Comparison of ENCODE assay signal across 11 cellular contexts in the genomic region with DNA sequence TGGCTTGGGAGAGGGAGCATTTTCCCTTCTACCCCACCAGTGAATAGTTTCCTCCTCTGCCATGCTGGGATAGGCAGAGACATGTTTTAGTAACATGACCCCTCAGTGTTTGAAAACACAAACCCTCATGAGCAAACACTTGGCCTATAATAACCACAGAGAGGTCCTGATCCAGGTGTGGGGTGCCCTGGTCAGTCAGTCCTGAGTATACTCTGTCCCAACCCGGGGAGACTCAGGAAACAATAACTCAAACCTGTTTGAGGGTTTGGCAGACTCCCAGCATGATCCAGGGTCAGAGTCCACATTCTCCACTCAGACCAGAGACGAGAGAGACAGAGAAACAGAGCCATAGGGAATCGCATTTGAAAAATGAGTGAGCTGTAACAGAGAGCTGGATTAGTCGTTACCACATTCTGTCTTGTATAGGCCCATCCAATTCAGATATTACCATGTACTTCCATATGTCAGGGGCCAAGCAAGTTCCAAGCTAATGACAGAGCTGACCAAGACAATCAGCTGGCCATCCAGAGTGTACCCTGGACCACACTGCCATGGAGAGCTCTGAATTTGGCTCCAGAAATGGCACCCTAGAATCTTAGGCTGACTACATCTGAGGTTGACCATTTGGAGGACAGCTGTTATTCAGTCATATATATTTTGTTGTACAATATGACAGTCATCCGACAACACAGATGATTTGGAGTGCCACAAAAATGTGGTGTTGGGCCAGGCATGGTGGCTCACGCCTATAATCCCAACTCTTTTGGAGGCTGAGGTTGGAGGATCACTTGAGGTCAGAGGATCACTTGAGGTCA. TPM values are rescaled to one million over a fixed set of nuclear protein-coding genes. Genes with fewer than 3 reads are reported as not detected.
A peak's percentile ranks its signal among the peaks of the same experiment; 100 is the strongest.
DNase-seq lines count a peak whose midpoint lies in the region; ATAC-seq and TF ChIP-seq lines count a peak whose summit lies in the region.
"Had no signal": no experiment of that assay in that cellular context is flagged by ENCODE, and none has a peak within 500 bp of the region (broad histone marks: within the 10 kb centered on the region; RNA-seq: fewer than 3 reads in every experiment).

No MANE protein-coding gene starts in this region.

- peak overlapping the region; percentile 23 for H3K27ac Mint-ChIP-seq in neural crest cell (ENCODE audit: unreplicated experiment)
- H3K27ac Mint-ChIP-seq in glutamatergic neuron (ENCODE audit: unreplicated experiment) = no peak overlapping the region
- no peak overlapping the region for H3K27ac Mint-ChIP-seq in CD8-positive, alpha-beta T cell
- H3K27ac Mint-ChIP-seq: activated T-cell treated with anti-CD3 and anti-CD28 coated beads, Interleukin-2, amount 50 U/mL, for 72 hours had no signal

- H3K36me3 Mint-ChIP-seq in neural crest cell (ENCODE audit: low read depth) (no peaks in the 10 kb centered on the region), glutamatergic neuron (ENCODE audit: unreplicated experiment) (peaks cover 4% of the 10 kb centered on the region)
- no peaks in the 10 kb centered on the region for H3K36me3 Mint-ChIP-seq in CD8-positive, alpha-beta T cell

- H3K9me2 ChIP-seq in PC-9 (ENCODE audit: insufficient read depth) = no peaks in the 10 kb centered on the region

- H3K4me1 ChIP-seq in PC-9 (replicated peaks; ENCODE audit: insufficient read depth) = peaks cover 15% of the 10 kb centered on the region
- peaks cover 8% of the 10 kb centered on the region for H3K4me1 ChIP-seq in CD8-positive, alpha-beta T cell (ENCODE audit: insufficient read depth, low read length)

- H2AFZ ChIP-seq in PC-9 = no peak overlapping the region

- CTCF ChIA-PET in PC-9 (lab: Charles Lee) = interaction anchor here (0.7 kb wide), 1 partner anchor 9 kb away, joined by 3 read pairs; no protein-coding TSS in a partner anchor
- CTCF ChIA-PET in CD8-positive, alpha-beta T cell (lab: Charles Lee) = interaction anchor here (0.6 to 5.1 kb wide), 7 partner anchors 10 to 58 kb away, joined by 3 to 29 read pairs (median 5); a partner anchor contains a TSS

- TF ChIP-seq CTCF in PC-9 (conservative IDR thresholded peaks at IDR 0.05) (no peak), fibroblast of mammary gland (conservative IDR thresholded peaks at IDR 0.05; ENCODE audit: control insufficient read depth, insufficient read depth, low read depth, low read length) (no peak), neural crest cell (conservative IDR thresholded peaks at IDR 0.05) (no peak), glutamatergic neuron (IDR thresholded peaks at IDR 0.05; ENCODE audit: partially characterized antibody, unreplicated experiment) (no peak)
- no peak for TF ChIP-seq CTCF in CD8-positive, alpha-beta T cell (IDR thresholded peaks at IDR 0.05)

- H3K27me3 Mint-ChIP-seq in neural crest cell (ENCODE audit: low read depth) (peaks cover 3% of the 10 kb centered on the region), glutamatergic neuron (ENCODE audit: unreplicated experiment) (peaks cover 6% of the 10 kb centered on the region)
- H3K27me3 Mint-ChIP-seq in CD8-positive, alpha-beta T cell (ENCODE audit: low read depth) = peaks cover 3% of the 10 kb centered on the region

- no peaks in the 10 kb centered on the region for H3K9me3 ChIP-seq in PC-9 (ENCODE audit: insufficient read depth, low read depth)
- H3K9me3 ChIP-seq in CD8-positive, alpha-beta T cell (ENCODE audit: low read length) = no peaks in the 10 kb centered on the region

- 0 out of 2 replicates have a peak, but pooled peaks cover 4% of the 10 kb centered on the region for H3K79me2 ChIP-seq in PC-9 (ENCODE audit: low read depth)

- H4K20me1 ChIP-seq in PC-9 (ENCODE audit: insufficient read depth) = no peaks in the 10 kb centered on the region

- H3K4me1 Mint-ChIP-seq in neural crest cell (peaks cover 11% of the 10 kb centered on the region), glutamatergic neuron (ENCODE audit: low read depth, unreplicated experiment) (no peaks in the 10 kb centered on the region)
- H3K4me1 Mint-ChIP-seq in CD8-positive, alpha-beta T cell (ENCODE audit: low read depth) = peaks cover 13% of the 10 kb centered on the region

- no peak overlapping the region for H3K4me2 ChIP-seq in PC-9

- H3K4me3 Mint-ChIP-seq in neural crest cell (peak overlapping the region; percentile 6), glutamatergic neuron (ENCODE audit: unreplicated experiment) (no peak overlapping the region)
- H3K4me3 Mint-ChIP-seq in CD8-positive, alpha-beta T cell = no peak overlapping the region
- H3K4me3 Mint-ChIP-seq: activated T-cell treated with anti-CD3 and anti-CD28 coated beads, Interleukin-2, amount 50 U/mL, for 72 hours had no signal

- BruUV-seq in PC-9 (replicated peaks; lab: Mats Ljungman, UMichigan) = no TSS peak

- H3K27ac ChIP-seq in PC-9 = no peak overlapping the region
- H3K27ac ChIP-seq in CD8-positive, alpha-beta T cell (ENCODE audit: low read depth, low read length) = no peak overlapping the region
- H3K27ac ChIP-seq: brain microvascular endothelial cell had no signal

- no peaks in the 10 kb centered on the region for H3K36me3 ChIP-seq in PC-9 (ENCODE audit: low read depth)
- H3K36me3 ChIP-seq in CD8-positive, alpha-beta T cell (ENCODE audit: insufficient read depth, low read length) = no peaks in the 10 kb centered on the region
- H3K36me3 ChIP-seq: brain microvascular endothelial cell had no signal

- H3F3A ChIP-seq in PC-9 (ENCODE audit: insufficient read depth, low read depth) = peaks cover 5% of the 10 kb centered on the region; the same call in 1 of the 2 replicates

- no peak for ATAC-seq in GM18858 (IDR thresholded peaks at IDR 0.05; ENCODE audit: unreplicated experiment)
- no peak for ATAC-seq in CD8-positive, alpha-beta T cell
- no peak for ATAC-seq in HG02798 (IDR thresholded peaks at IDR 0.05; ENCODE audit: poor library complexity, unreplicated experiment)
- ATAC-seq: activated T-cell treated with anti-CD3 and anti-CD28 coated beads, Interleukin-2, amount 50 U/mL, for 72 hours; esophagus mucosa had no signal

- DNase-seq in EH (ENCODE audit: low read depth) (peak; percentile 41), PC-9 (peak; percentile 47 to 58), fibroblast of mammary gland (ENCODE audit: low read depth) (peak; percentile 74), neural crest cell (ENCODE audit: low read depth, low spot score) (no peak), glutamatergic neuron (no peak)
- no peak for DNase-seq in CD8-positive, alpha-beta T cell
- DNase-seq: activated T-cell treated with anti-CD3 and anti-CD28 coated beads, Interleukin-2, amount 50 U/mL, for 72 hours; brain microvascular endothelial cell had no signal

- POLR2A ChIA-PET in PC-9 (lab: Charles Lee; ENCODE audit: unreplicated experiment) = no interaction called here
- POLR2A ChIA-PET in CD8-positive, alpha-beta T cell (lab: Charles Lee) = no interaction called here

- intact Hi-C loops in PC-9 (cut with micrococcal nuclease; ENCODE audit: unreplicated experiment) = no loop called here
- intact Hi-C loops in CD8-positive, alpha-beta T cell (cut with DNase I, micrococcal nuclease) = no loop called here

- H3K27me3 ChIP-seq in PC-9 (ENCODE audit: insufficient read depth, low read depth) = no peaks in the 10 kb centered on the region
- H3K27me3 ChIP-seq in CD8-positive, alpha-beta T cell (ENCODE audit: insufficient read depth, low read length) = no peaks in the 10 kb centered on the region
- H3K27me3 ChIP-seq: brain microvascular endothelial cell had no signal

- H3K9me3 Mint-ChIP-seq in neural crest cell (no peaks in the 10 kb centered on the region), glutamatergic neuron (ENCODE audit: unreplicated experiment) (peaks cover 3% of the 10 kb centered on the region)
- no peaks in the 10 kb centered on the region for H3K9me3 Mint-ChIP-seq in CD8-positive, alpha-beta T cell

- H3K4me3 ChIP-seq in PC-9 (no peak overlapping the region), fibroblast of mammary gland (ENCODE audit: control insufficient read depth, low read depth, low read length) (no peak overlapping the region)
- no peak overlapping the region for H3K4me3 ChIP-seq in CD8-positive, alpha-beta T cell (ENCODE audit: low read depth, low read length)

RNA-seq across cellular contexts. Expression of a gene that starts 4.2 kb away (rescaled TPM):
- total RNA-seq in PC-9 (2021) (2.5 and 6.6 TPM in 2 replicates), neural crest cell (0.45 and 0.63 TPM in 2 replicates), glutamatergic neuron (ENCODE audit: unreplicated experiment) (not detected)
- not detected for total RNA-seq in CD8-positive, alpha-beta T cell

RNA-seq across cellular contexts. Expression of a gene that starts 4.5 kb away (rescaled TPM):
- total RNA-seq in PC-9 (2021) (13.5 and 15.6 TPM in 2 replicates), neural crest cell (27.2 and 28.0 TPM in 2 replicates), glutamatergic neuron (ENCODE audit: unreplicated experiment) (2.6 TPM)
- total RNA-seq in CD8-positive, alpha-beta T cell = under 1 TPM; 0.25 to 0.35 TPM

RNA-seq across cellular contexts. Expression of a gene that starts 11.4 kb away (rescaled TPM):
- total RNA-seq in PC-9 (2021) (6.9 and 10.5 TPM in 2 replicates), neural crest cell (15.4 and 17.2 TPM in 2 replicates), glutamatergic neuron (ENCODE audit: unreplicated experiment) (32.5 TPM)
- 1 to 10 TPM; 7.4 to 9.1 TPM for total RNA-seq in CD8-positive, alpha-beta T cell

RNA-seq across cellular contexts. Expression of a gene that starts 11.7 kb away (rescaled TPM):
- total RNA-seq in PC-9 (2021) (13,432 and 13,506 TPM in 2 replicates), neural crest cell (14,026 and 17,379 TPM in 2 replicates), glutamatergic neuron (ENCODE audit: unreplicated experiment) (35,708 TPM)
- over 10,000 TPM; 22,073 to 26,359 TPM for total RNA-seq in CD8-positive, alpha-beta T cell

RNA-seq across cellular contexts. Expression of a gene that starts 18.8 kb away (rescaled TPM):
- total RNA-seq in PC-9 (2021) (not detected in 2 replicates), neural crest cell (0.33 TPM in 1 of 2 replicates, not detected in the other), glutamatergic neuron (ENCODE audit: unreplicated experiment) (3.4 TPM)
- total RNA-seq in CD8-positive, alpha-beta T cell = 10 to 100 TPM; 11.0 to 11.6 TPM

Comparison
In these comparisons a context has a peak if more than half of its experiments do, and no peak if none do; other contexts are left out.
1. DNase-seq: peak in EH (single experiment), PC-9 (2 of 2) and fibroblast of mammary gland (single experiment); none in neural crest cell (single experiment), glutamatergic neuron (single experiment) and CD8-positive, alpha-beta T cell (0 of 7).